Comparison of ENCODE assay signal across 8 cellular contexts in the genomic region with DNA sequence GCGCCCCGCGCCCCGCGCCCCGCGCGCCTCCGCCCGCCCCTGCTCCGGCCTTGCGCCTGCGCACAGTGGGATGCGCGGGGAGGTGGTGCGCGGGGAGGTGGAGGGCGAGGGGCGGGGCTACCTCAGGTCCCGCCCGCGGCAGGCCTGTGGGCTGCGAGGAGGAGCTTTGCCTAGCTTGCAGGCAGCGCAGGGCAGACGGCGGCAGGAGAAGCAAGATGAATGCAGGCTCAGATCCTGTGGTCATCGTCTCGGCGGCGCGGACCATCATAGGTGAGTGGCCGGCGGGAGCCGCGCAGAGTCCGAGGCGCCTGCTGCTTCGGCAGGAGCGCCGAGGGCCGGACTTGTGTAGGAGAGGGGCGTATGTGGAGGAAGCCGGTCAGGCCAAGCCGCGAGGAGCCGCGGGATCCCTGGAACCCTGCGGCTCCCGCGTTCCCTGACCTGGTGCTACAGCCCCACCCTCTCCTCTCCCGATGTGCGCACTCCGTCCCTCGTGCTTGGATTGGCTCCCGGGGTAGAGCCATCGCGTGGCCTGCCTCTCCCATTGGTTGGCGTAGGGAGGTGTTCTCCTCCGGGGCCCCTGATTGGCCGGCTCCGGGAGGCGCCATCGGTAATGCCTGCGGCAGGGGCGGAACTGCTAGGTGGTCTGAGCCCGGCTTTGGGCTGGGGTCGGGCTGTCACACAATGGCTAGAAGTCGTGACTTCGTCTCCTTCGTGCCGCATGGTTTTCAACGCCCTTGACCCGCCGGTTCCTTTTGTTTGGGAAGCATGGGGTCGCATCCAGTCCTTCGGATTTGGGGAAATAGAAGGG. TPM values are rescaled to one million over a fixed set of nuclear protein-coding genes. Genes with fewer than 3 reads are reported as not detected.
DNase-seq lines count a peak whose midpoint lies in the region; ATAC-seq and TF ChIP-seq lines count a peak whose summit lies in the region.

A gene (plus strand): TSS at position 173 of the 808 bp plus-strand sequence. CDS start 43 bp downstream, at position 216.

- H3K27ac Mint-ChIP-seq in IgD-negative memory B cell (peak within 1 kb of the TSS; percentile 97 to 99 (median 98)), endothelial cell (ENCODE audit: unreplicated experiment) (peak within 1 kb of the TSS; percentile 99)

- peak; percentile 98 for ATAC-seq in GM21576 (IDR thresholded peaks at IDR 0.05; ENCODE audit: unreplicated experiment)

- H3K9me3 Mint-ChIP-seq in IgD-negative memory B cell, result no peaks in the 10 kb centered on the region
- H3K9me3 Mint-ChIP-seq in endothelial cell (ENCODE audit: unreplicated experiment), result no peaks in the 10 kb centered on the region

- TF ChIP-seq CTCF in endothelial cell (IDR thresholded peaks at IDR 0.05; ENCODE audit: unreplicated experiment), result no peak

- H3K27me3 Mint-ChIP-seq in IgD-negative memory B cell (no peaks in the 10 kb centered on the region), endothelial cell (ENCODE audit: unreplicated experiment) (peaks cover 16% of the 10 kb centered on the region)

- H3K4me1 Mint-ChIP-seq in IgD-negative memory B cell (peaks cover 13 to 22% (median 17%) of the 10 kb centered on the region in 3 donors), endothelial cell (ENCODE audit: unreplicated experiment) (peaks cover 35% of the 10 kb centered on the region)

- DNase-seq in DMS153 (lab: John Stamatoyannopoulos, UW) (peak; percentile 90), OCI-M1 (lab: John Stamatoyannopoulos, UW) (peak; percentile 98), activated T-cell treated with anti-CD3 and anti-CD28 coated beads for 1 hour (ENCODE audit: low read depth) (peak; percentile 88), endothelial cell (ENCODE audit: low spot score) (peak; percentile 91), midbrain (lab: John Stamatoyannopoulos, UW) (peak; percentile 99)
- DNase-seq in stimulated activated CD8-positive, alpha-beta memory T cell treated with anti-CD3 and anti-CD28 coated beads, Interleukin-15, amount 100 ng/mL, for 48 hours (ENCODE audit: low read depth in 2 of 2), result peak; percentile 88

- H3K36me3 Mint-ChIP-seq in IgD-negative memory B cell (no peaks in the 10 kb centered on the region), endothelial cell (ENCODE audit: low read depth, unreplicated experiment) (peaks cover 39% of the 10 kb centered on the region)

- H3K4me3 Mint-ChIP-seq in IgD-negative memory B cell, result peak within 1 kb of the TSS; percentile 95 to 98 (median 96)
- H3K4me3 Mint-ChIP-seq in endothelial cell (ENCODE audit: unreplicated experiment), result peak within 1 kb of the TSS; percentile 94

RNA-seq across cellular contexts. Expression of the gene that starts here (rescaled TPM):
- 23.6 TPM for polyA plus RNA-seq in IgD-negative memory B cell
- total RNA-seq in endothelial cell (ENCODE audit: unreplicated experiment), result 119 TPM

Comparison
In these comparisons a context has a peak if more than half of its experiments do, and no peak if none do; other contexts are left out.
1. Peak in every context shown above with its lines: DNase-seq and ATAC-seq.